25 cellular contexts compared by ENCODE assay signal in genomic region chr3:13274874-13275332, GRCh38.
"Had no signal": no experiment of that assay in that cellular context is flagged by ENCODE, and none has a peak within 500 bp of the region (broad histone marks: within the 10 kb centered on the region; RNA-seq: fewer than 3 reads in every experiment).

No MANE protein-coding gene starts in this region.

- H3K27ac Mint-ChIP-seq: activated CD4-positive, alpha-beta memory T cell treated with anti-CD3 and anti-CD28 coated beads for 36 hours; activated CD4-positive, alpha-beta T cell treated with anti-CD3 and anti-CD28 coated beads, Interleukin-2, amount 10 ng/mL, durations not matched to agents 24 days and 14 days; activated naive CD8-positive, alpha-beta T cell; activated T-cell treated with anti-CD3 and anti-CD28 coated beads, Interleukin-2, amount 50 U/mL, for 24 hours; T-helper 17 cell had no signal

- H3K27me3 ChIP-seq: body of pancreas, cardiac muscle cell, colonic mucosa, tibial nerve had no signal

- H3K4me1 ChIP-seq: body of pancreas, colonic mucosa had no signal

- ATAC-seq: body of pancreas, heart right ventricle, mucosa of descending colon, T-helper 17 cell had no signal

- H3K4me3 ChIP-seq: body of pancreas, cardiac muscle cell, colonic mucosa, esophagus squamous epithelium, heart right ventricle, left ventricle myocardium inferior, mucosa of descending colon, prostate gland, tibial nerve had no signal

- H3K36me3 ChIP-seq: cardiac muscle cell, colonic mucosa, esophagus squamous epithelium, heart right ventricle, left ventricle myocardium inferior, prostate gland, WERI-Rb-1 had no signal

- H3K36me3 Mint-ChIP-seq: activated CD4-positive, alpha-beta memory T cell treated with anti-CD3 and anti-CD28 coated beads for 36 hours; activated naive CD8-positive, alpha-beta T cell had no signal

- DNase-seq: activated CD4-positive, alpha-beta memory T cell treated with anti-CD3 and anti-CD28 coated beads for 36 hours; activated CD4-positive, alpha-beta T cell treated with anti-CD3 and anti-CD28 coated beads, Interleukin-2, amount 10 ng/mL, durations not matched to agents 24 days and 14 days; activated CD4-positive, CD25-positive, alpha-beta regulatory T cell treated with anti-CD3 and anti-CD28 coated beads, Interleukin-2, amount 50 U/mL, for 72 hours; activated CD8-positive, alpha-beta memory T cell treated with anti-CD3 and anti-CD28 coated beads, Interleukin-2, amount 50 U/mL, for 48 hours; activated naive CD4-positive, alpha-beta T cell; activated T-cell treated with anti-CD3 and anti-CD28 coated beads, Interleukin-2, amount 50 U/mL, for 24 hours; cerebellar nuclear complex; colonic mucosa; effector CD8-positive, alpha-beta T cell; esophagus squamous epithelium; foreskin melanocyte; heart right ventricle; left ventricle myocardium inferior; mucosa of descending colon; stimulated activated naive CD4-positive, alpha-beta T cell treated with Interleukin-2 at 50 U/mL for 16 hours; T-helper 17 cell; T1000; WERI-Rb-1 had no signal

- H3K4me3 Mint-ChIP-seq: activated CD4-positive, alpha-beta memory T cell treated with anti-CD3 and anti-CD28 coated beads for 36 hours; activated CD4-positive, alpha-beta T cell treated with anti-CD3 and anti-CD28 coated beads, Interleukin-2, amount 10 ng/mL, durations not matched to agents 24 days and 14 days; activated naive CD8-positive, alpha-beta T cell; activated T-cell treated with anti-CD3 and anti-CD28 coated beads, Interleukin-2, amount 50 U/mL, for 24 hours; nephron; T-helper 17 cell had no signal

- H3K9me3 Mint-ChIP-seq: activated CD4-positive, alpha-beta memory T cell treated with anti-CD3 and anti-CD28 coated beads for 36 hours; activated CD4-positive, alpha-beta T cell treated with anti-CD3 and anti-CD28 coated beads, Interleukin-2, amount 10 ng/mL, durations not matched to agents 24 days and 14 days; activated T-cell treated with anti-CD3 and anti-CD28 coated beads, Interleukin-2, amount 50 U/mL, for 24 hours; nephron had no signal

- H3K9me3 ChIP-seq: body of pancreas, colonic mucosa, mucosa of descending colon, prostate gland had no signal

- H3K27ac ChIP-seq: body of pancreas, cardiac muscle cell, colonic mucosa, epithelial cell of prostate, esophagus squamous epithelium, heart right ventricle, left ventricle myocardium inferior, prostate gland, tibial nerve, WERI-Rb-1 had no signal
